In genomic region chr16:82971126-82971525, GRCh38 we compare ENCODE assay signal across 30 cellular contexts.
"Had no signal": no experiment of that assay in that cellular context is flagged by ENCODE, and none has a peak within 500 bp of the region (broad histone marks: within the 10 kb centered on the region; RNA-seq: fewer than 3 reads in every experiment).

No MANE protein-coding gene starts in this region.

- H3K4me3 ChIP-seq: colonic mucosa had no signal

- H3K9me3 Mint-ChIP-seq: activated CD8-positive, alpha-beta T cell treated with anti-CD3 and anti-CD28 coated beads for 36 hours; activated T-helper 17 cell treated with anti-CD3 and anti-CD28 coated beads, Interleukin-2, amount 50 U/mL, for 72 hours; effector memory CD8-positive, alpha-beta T cell had no signal

- DNase-seq: activated CD4-positive, alpha-beta T cell treated with anti-CD3 and anti-CD28 coated beads for 36 hours; activated CD4-positive, alpha-beta T cell treated with anti-CD3 and anti-CD28 coated beads, Interleukin-2, amount 50 U/mL, for 1 hour; activated CD4-positive, alpha-beta T cell treated with anti-CD3 and anti-CD28 coated beads, Interleukin-2, amount 50 U/mL, for 48 hours; activated CD4-positive, CD25-positive, alpha-beta regulatory T cell; activated CD4-positive, CD25-positive, alpha-beta regulatory T cell treated with anti-CD3 and anti-CD28 coated beads, Interleukin-2, amount 50 U/mL, for 72 hours; activated CD8-positive, alpha-beta memory T cell treated with anti-CD3 and anti-CD28 coated beads for 24 hours; activated CD8-positive, alpha-beta T cell treated with anti-CD3 and anti-CD28 coated beads for 36 hours; activated effector memory CD4-positive, alpha-beta T cell treated with Interleukin-2 at 50 U/mL for 16 hours; activated gamma-delta T cell treated with Interleukin-2 at 50 U/mL for 16 hours; activated naive CD4-positive, alpha-beta T cell treated with anti-CD3 and anti-CD28 coated beads, Interleukin-2, amount 50 U/mL, for 16 hours; activated naive CD4-positive, alpha-beta T cell treated with Interleukin-2 at 50 U/mL for 16 hours; activated T-cell treated with anti-CD3 and anti-CD28 coated beads, Interleukin-2, amount 50 U/mL, for 4 hours; amniotic stem cell; anterior cingulate cortex; brain microvascular endothelial cell; central memory CD4-positive, alpha-beta T cell; cerebellar nuclear complex; colonic mucosa; effector CD4-positive, alpha-beta T cell; effector memory CD8-positive, alpha-beta T cell; foreskin fibroblast; head of caudate nucleus; T-helper 2 cell had no signal

- H3K4me1 Mint-ChIP-seq: activated CD4-positive, alpha-beta T cell treated with anti-CD3 and anti-CD28 coated beads for 36 hours; activated T-helper 17 cell treated with anti-CD3 and anti-CD28 coated beads, Interleukin-2, amount 50 U/mL, for 72 hours had no signal

- H3K4me1 ChIP-seq: colonic mucosa had no signal

- H3K27ac Mint-ChIP-seq: activated CD4-positive, alpha-beta T cell treated with anti-CD3 and anti-CD28 coated beads for 36 hours; activated CD8-positive, alpha-beta T cell treated with anti-CD3 and anti-CD28 coated beads for 36 hours; activated naive CD8-positive, alpha-beta T cell; activated T-helper 17 cell treated with anti-CD3 and anti-CD28 coated beads, Interleukin-2, amount 50 U/mL, for 72 hours; effector memory CD8-positive, alpha-beta T cell had no signal

- H3K9me3 ChIP-seq: colonic mucosa had no signal

- FAIRE-seq: astrocyte, endometrium, endothelial cell of umbilical vein, frontal cortex had no signal

- H3K36me3 Mint-ChIP-seq: activated naive CD8-positive, alpha-beta T cell had no signal

- H3K4me3 Mint-ChIP-seq: activated CD4-positive, alpha-beta T cell treated with anti-CD3 and anti-CD28 coated beads for 36 hours; activated CD8-positive, alpha-beta T cell treated with anti-CD3 and anti-CD28 coated beads for 36 hours; activated naive CD8-positive, alpha-beta T cell; activated T-cell treated with anti-CD3 and anti-CD28 coated beads, Interleukin-2, amount 50 U/mL, for 4 hours; activated T-helper 17 cell treated with anti-CD3 and anti-CD28 coated beads, Interleukin-2, amount 50 U/mL, for 72 hours; effector memory CD8-positive, alpha-beta T cell had no signal

- H3K27ac ChIP-seq: brain microvascular endothelial cell, colonic mucosa, epithelial cell of prostate had no signal

- H3K27me3 Mint-ChIP-seq: activated CD4-positive, alpha-beta T cell treated with anti-CD3 and anti-CD28 coated beads for 36 hours; activated CD8-positive, alpha-beta T cell treated with anti-CD3 and anti-CD28 coated beads for 36 hours; effector memory CD8-positive, alpha-beta T cell had no signal

- H3K27me3 ChIP-seq: brain microvascular endothelial cell, colonic mucosa had no signal

- H3K36me3 ChIP-seq: brain microvascular endothelial cell, colonic mucosa had no signal

- ATAC-seq: activated CD4-positive, alpha-beta T cell treated with anti-CD3 and anti-CD28 coated beads for 36 hours; activated CD8-positive, alpha-beta T cell treated with anti-CD3 and anti-CD28 coated beads for 36 hours; activated T-cell treated with anti-CD3 and anti-CD28 coated beads, Interleukin-2, amount 50 U/mL, for 4 hours; activated T-helper 17 cell treated with anti-CD3 and anti-CD28 coated beads, Interleukin-2, amount 50 U/mL, for 72 hours; effector memory CD8-positive, alpha-beta T cell had no signal
